10 cellular contexts compared by ENCODE assay signal in the genomic region with DNA sequence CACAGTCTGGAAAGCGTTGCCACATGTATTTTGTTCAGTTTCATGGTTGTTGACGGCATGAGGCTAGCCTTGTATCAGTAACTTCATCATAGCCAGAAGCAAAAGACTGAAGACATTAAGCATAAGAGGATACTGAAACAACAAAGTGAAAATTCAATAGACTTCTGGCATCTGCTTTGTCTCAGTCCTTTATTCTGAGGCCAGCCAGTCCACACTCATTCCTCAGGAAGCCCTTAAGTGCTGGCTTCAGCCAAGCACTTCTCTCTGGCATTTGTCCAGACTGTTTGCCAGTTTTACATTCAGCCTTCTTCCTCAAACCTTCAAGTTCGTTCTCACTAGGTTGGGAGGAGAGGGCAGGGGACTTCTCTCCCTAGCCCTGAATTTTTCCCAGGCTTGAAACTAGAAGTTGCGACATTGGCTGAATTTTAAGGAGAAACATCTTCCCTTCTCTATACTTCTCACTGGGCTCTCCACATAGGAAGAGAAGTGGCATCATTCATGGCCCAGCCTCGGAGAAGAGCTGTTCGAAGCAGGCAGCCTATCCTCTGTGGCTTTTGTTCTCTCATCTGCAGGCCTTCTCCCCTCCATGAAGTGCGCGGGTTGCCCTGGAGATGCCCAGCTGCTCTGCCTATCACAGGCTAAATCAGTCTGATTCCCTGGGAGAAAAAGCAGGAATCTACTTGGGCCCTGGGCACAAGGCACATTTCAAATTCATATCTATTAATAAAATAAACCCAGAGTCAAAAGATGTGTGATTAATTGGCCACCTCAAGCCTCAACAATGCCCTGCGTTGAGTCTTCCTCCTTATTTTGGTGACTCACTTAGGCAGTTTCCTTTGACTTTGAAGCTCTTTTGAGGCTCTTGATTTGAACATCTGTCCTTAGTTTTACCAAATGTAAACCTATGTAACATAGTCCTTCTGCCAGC.
A peak's percentile ranks its signal among the peaks of the same experiment; 100 is the strongest.
DNase-seq lines count a peak whose midpoint lies in the region; ATAC-seq and TF ChIP-seq lines count a peak whose summit lies in the region.
"Had no signal": no experiment of that assay in that cellular context is flagged by ENCODE, and none has a peak within 500 bp of the region (broad histone marks: within the 10 kb centered on the region; RNA-seq: fewer than 3 reads in every experiment).

No MANE protein-coding gene starts in this region.

- no peak for ATAC-seq in HG03457 (IDR thresholded peaks at IDR 0.05; ENCODE audit: unreplicated experiment)

- H3K4me1 ChIP-seq in breast epithelium = no peaks in the 10 kb centered on the region

- DNase-seq in Caki2 (ENCODE audit: low read depth) (peak; percentile 10), MG63 (peak; percentile 81), breast epithelium (ENCODE audit: low spot score in 2 of 2) (peak in 1 of 2 donors; percentile 32), mucosa of gallbladder (ENCODE audit: low spot score) (peak; percentile 32), retina (no peak), cerebellar nuclear complex (lab: John Stamatoyannopoulos, UW) (no peak)
- DNase-seq in stimulated activated CD4-positive, alpha-beta T cell treated with anti-CD3 and anti-CD28 coated beads, Interleukin-4, amount 100 ng/mL, for 24 hours = no peak
- DNase-seq: activated naive CD4-positive, alpha-beta T cell; NCI-H2171 treated with DMSO at 0.1 percent for 48 hours had no signal

- H3K9me3 ChIP-seq in MG63 (no peaks in the 10 kb centered on the region), breast epithelium (no peaks in the 10 kb centered on the region)

- H3K4me3 ChIP-seq in MG63 (no peak overlapping the region), breast epithelium (no peak overlapping the region)

- H3K27me3 ChIP-seq in MG63 (no peaks in the 10 kb centered on the region), breast epithelium (no peaks in the 10 kb centered on the region)

- H3K27ac ChIP-seq in breast epithelium = peak overlapping the region; percentile 68 to 73

- in situ Hi-C loops in Caki2 (cut with HindIII; ENCODE audit: low pct_unique_long_range_greater_than_20kb, low sequenced_read_pairs) = no loop called here

- TF ChIP-seq POLR2A in breast epithelium (IDR thresholded peaks at IDR 0.05) = no peak

- intact Hi-C loops in breast epithelium (cut with DNase I; ENCODE audit: low total_unique reads) = no loop called here

- H3K36me3 ChIP-seq in MG63 (no peaks in the 10 kb centered on the region), breast epithelium (no peaks in the 10 kb centered on the region)

- no peak for TF ChIP-seq CTCF in breast epithelium (IDR thresholded peaks at IDR 0.05)

Comparison
In these comparisons a context has a peak if more than half of its experiments do, and no peak if none do; other contexts are left out.
1. DNase-seq: peak in Caki2 (single experiment), MG63 (single experiment) and mucosa of gallbladder (single experiment); none in stimulated activated CD4-positive, alpha-beta T cell treated with anti-CD3 and anti-CD28 coated beads, Interleukin-4, amount 100 ng/mL, for 24 hours (single experiment), retina (single experiment) and cerebellar nuclear complex (0 of 2).